27 cellular contexts compared by ENCODE assay signal in the genomic region with DNA sequence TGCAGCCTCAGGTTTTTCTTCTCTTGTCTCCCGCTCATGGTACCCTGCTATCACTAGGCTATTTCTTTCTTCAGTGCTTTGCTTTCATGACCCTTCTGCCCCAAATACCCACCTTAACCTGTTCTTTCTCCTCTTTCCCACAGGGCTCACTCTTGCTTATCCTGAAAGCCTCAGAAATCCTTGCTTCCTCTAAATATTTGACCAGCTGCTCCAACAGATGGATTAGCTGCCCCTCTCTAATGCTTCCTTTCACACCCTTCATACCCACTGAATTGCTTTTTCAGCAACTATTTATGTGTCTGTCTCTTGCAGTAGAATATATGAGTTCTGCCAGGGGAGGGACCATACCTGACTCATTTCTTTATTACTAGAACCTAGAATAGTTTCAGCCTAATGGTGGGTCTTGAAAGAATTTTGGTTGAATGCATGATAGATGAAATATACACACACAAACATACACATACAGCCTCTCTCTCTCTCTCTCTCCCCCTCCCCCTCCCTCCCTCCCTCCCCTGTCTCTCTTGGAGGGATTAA.
DNase-seq lines count a peak whose midpoint lies in the region; ATAC-seq, FAIRE-seq and TF ChIP-seq lines count a peak whose summit lies in the region.
"Had no signal": no experiment of that assay in that cellular context is flagged by ENCODE, and none has a peak within 500 bp of the region (broad histone marks: within the 10 kb centered on the region; RNA-seq: fewer than 3 reads in every experiment).

No MANE protein-coding gene starts in this region.

- H3K36me3 ChIP-seq in GM12878 (ENCODE audit: control insufficient read depth in 2 of 2, insufficient read depth in 2 of 2, low read length in 1 of 2): no peaks in the 10 kb centered on the region
- H3K36me3 ChIP-seq in thyroid gland: no peaks in the 10 kb centered on the region
- H3K36me3 ChIP-seq: ascending aorta, right lobe of liver, suprapubic skin had no signal

- H3K27me3 Mint-ChIP-seq in activated CD8-positive, alpha-beta T cell treated with anti-CD3 and anti-CD28 coated beads, Interleukin-2, amount 10 ng/mL, durations not matched to agents 7 days and 5 days (ENCODE audit: low read depth): peaks cover 12% of the 10 kb centered on the region

- TF ChIP-seq EP300 in GM12878 (IDR thresholded peaks at IDR 0.05; ENCODE audit: borderline replicate concordance in 1 of 2, control insufficient read depth in 1 of 2, low read depth in 2 of 2, low read length in 2 of 2): no peak

- H2AFZ ChIP-seq in GM12878 (ENCODE audit: control insufficient read depth, low read depth, low read length): no peak overlapping the region

- RAD21 ChIA-PET in GM12878 (lab: Charles Lee; ENCODE audit: unreplicated experiment): no interaction called here

- TF ChIP-seq CTCF in GM12878 (IDR thresholded peaks at IDR 0.05 in 2 of 3, conservative IDR thresholded peaks at IDR 0.05 in 1 of 3; ENCODE audit: control insufficient read depth in 2 of 3, extremely low read depth in 1 of 3, insufficient read depth in 1 of 3, low read depth in 3 of 3, low read length in 3 of 3) (no peak), thyroid gland (IDR thresholded peaks at IDR 0.05) (no peak)

- 75% methylated on average over 1 of the region's 1 CpG for WGBS in GM12878 (ENCODE audit: insufficient coverage, insufficient replicate concordance, low lambda C conversion rate, missing lambda C conversion rate)
- WGBS in thyroid gland, 2 donors: 90 to 93% methylated on average over 1 of the region's 1 CpG

- no peaks in the 10 kb centered on the region for H4K20me1 ChIP-seq in GM12878 (ENCODE audit: control insufficient read depth, insufficient read depth)

- POLR2A ChIA-PET in GM12878 (lab: Charles Lee): no interaction called here
- POLR2A ChIA-PET in activated CD8-positive, alpha-beta T cell treated with anti-CD3 and anti-CD28 coated beads, Interleukin-2, amount 10 ng/mL, durations not matched to agents 7 days and 5 days (lab: Charles Lee): no interaction called here

- no peak for TF ChIP-seq RAD21 in GM12878 (IDR thresholded peaks at IDR 0.05; ENCODE audit: insufficient read depth, low read depth, low read length)

- no peak overlapping the region for H3K27ac Mint-ChIP-seq in activated CD8-positive, alpha-beta T cell treated with anti-CD3 and anti-CD28 coated beads, Interleukin-2, amount 10 ng/mL, durations not matched to agents 7 days and 5 days
- H3K27ac Mint-ChIP-seq: activated CD8-positive, alpha-beta T cell treated with anti-CD3 and anti-CD28 coated beads for 36 hours; activated naive CD8-positive, alpha-beta T cell; immature natural killer cell; T-helper 17 cell had no signal

- no peaks in the 10 kb centered on the region for H3K27me3 ChIP-seq in GM12878 (replicated peaks in 1 of 2; ENCODE audit: control insufficient read depth in 2 of 2, insufficient read depth in 2 of 2, low read length in 1 of 2)
- no peaks in the 10 kb centered on the region for H3K27me3 ChIP-seq in thyroid gland
- H3K27me3 ChIP-seq: ascending aorta, right lobe of liver, suprapubic skin had no signal

- SMC1A ChIA-PET in GM12878 (lab: Charles Lee; ENCODE audit: uncharacterized antibody, unreplicated experiment): no interaction called here

- no peak overlapping the region for H3K27ac ChIP-seq in GM12878 (ENCODE audit: control insufficient read depth, insufficient read depth)
- H3K27ac ChIP-seq in thyroid gland: no peak overlapping the region
- H3K27ac ChIP-seq: ascending aorta, C4-2B, right lobe of liver, SK-N-MC, suprapubic skin had no signal

- no peaks in the 10 kb centered on the region for H3K79me2 ChIP-seq in GM12878 (ENCODE audit: control insufficient read depth, insufficient read depth, low read length)

- DNase-seq in NCI-H69 (lab: John Stamatoyannopoulos, UW): peak; percentile 91
- DNase-seq in GM12878 (ENCODE audit: low read depth, low spot score): no peak
- peak; percentile 9 for DNase-seq in retina
- no peak for DNase-seq in AG08395 (ENCODE audit: low spot score)
- no peak for DNase-seq in activated CD8-positive, alpha-beta T cell treated with anti-CD3 and anti-CD28 coated beads, Interleukin-2, amount 10 ng/mL, durations not matched to agents 7 days and 5 days
- DNase-seq in thyroid gland: no peak
- DNase-seq: activated CD8-positive, alpha-beta T cell treated with anti-CD3 and anti-CD28 coated beads for 36 hours; Caco-2; caudate nucleus; hypothalamus; immature natural killer cell; left colon; mammary epithelial cell; posterior cingulate gyrus; right lobe of liver; stimulated activated CD4-positive, alpha-beta T cell treated with anti-CD3 and anti-CD28 coated beads, Interleukin-4, amount 100 ng/mL, for 24 hours; stimulated activated naive CD4-positive, alpha-beta T cell; T-helper 17 cell had no signal

- CTCF ChIA-PET in GM12878 (lab: Yijun Ruan, JAX): no interaction called here
- CTCF ChIA-PET in activated CD8-positive, alpha-beta T cell treated with anti-CD3 and anti-CD28 coated beads, Interleukin-2, amount 10 ng/mL, durations not matched to agents 7 days and 5 days (lab: Charles Lee): no interaction called here

- H3K9ac ChIP-seq in GM12878 (ENCODE audit: control insufficient read depth, insufficient read depth, low read length): no peak overlapping the region

- H3K4me3 ChIP-seq in GM12878: no peak overlapping the region
- H3K4me3 ChIP-seq in thyroid gland (replicated peaks in 1 of 3): no peak overlapping the region
- H3K4me3 ChIP-seq: ascending aorta, right lobe of liver, SK-N-MC, suprapubic skin had no signal

- H3K4me2 ChIP-seq in GM12878 (ENCODE audit: control insufficient read depth, insufficient read depth): no peak overlapping the region

- FAIRE-seq in GM12878 (lab: Jason Lieb, UNC): no peak
- FAIRE-seq: endometrium, GM12891 had no signal

- H3K4me1 Mint-ChIP-seq in activated CD8-positive, alpha-beta T cell treated with anti-CD3 and anti-CD28 coated beads, Interleukin-2, amount 10 ng/mL, durations not matched to agents 7 days and 5 days (ENCODE audit: low read depth): no peaks in the 10 kb centered on the region
- H3K4me1 Mint-ChIP-seq: immature natural killer cell had no signal

- intact Hi-C loops in GM12878 (cut with micrococcal nuclease; ENCODE audit: unreplicated experiment): loop anchor here (10.0 kb wide), 1 partner anchor 255 kb away; no protein-coding TSS in a partner anchor
- intact Hi-C loops in thyroid gland (cut with DNase I): no loop called here

- ATAC-seq in GM18868 (IDR thresholded peaks at IDR 0.05; ENCODE audit: unreplicated experiment) (peak; percentile 52), GM12878 (peak; percentile 62), HG03520 (IDR thresholded peaks at IDR 0.05; ENCODE audit: unreplicated experiment) (no peak)
- no peak for ATAC-seq in activated CD8-positive, alpha-beta T cell treated with anti-CD3 and anti-CD28 coated beads, Interleukin-2, amount 10 ng/mL, durations not matched to agents 7 days and 5 days
- ATAC-seq: activated CD8-positive, alpha-beta T cell treated with anti-CD3 and anti-CD28 coated beads for 36 hours; left colon; right lobe of liver; T-helper 17 cell had no signal

- no peaks in the 10 kb centered on the region for H3K9me3 Mint-ChIP-seq in activated CD8-positive, alpha-beta T cell treated with anti-CD3 and anti-CD28 coated beads, Interleukin-2, amount 10 ng/mL, durations not matched to agents 7 days and 5 days (ENCODE audit: insufficient read depth)
- H3K9me3 Mint-ChIP-seq: immature natural killer cell had no signal

- H3K4me3 Mint-ChIP-seq in activated CD8-positive, alpha-beta T cell treated with anti-CD3 and anti-CD28 coated beads, Interleukin-2, amount 10 ng/mL, durations not matched to agents 7 days and 5 days: no peak overlapping the region
- H3K4me3 Mint-ChIP-seq: activated CD8-positive, alpha-beta T cell treated with anti-CD3 and anti-CD28 coated beads for 36 hours; activated naive CD8-positive, alpha-beta T cell; immature natural killer cell; T-helper 17 cell had no signal

- BruUV-seq in GM12878 (replicated peaks; lab: Mats Ljungman, UMichigan): no TSS peak

- TF ChIP-seq POLR2A in GM12878 (IDR thresholded peaks at IDR 0.05; ENCODE audit: low read depth, low read length) (no peak), thyroid gland (IDR thresholded peaks at IDR 0.05) (no peak)

- H3K4me1 ChIP-seq in GM12878 (ENCODE audit: control insufficient read depth, insufficient read depth, low read length): 0 out of 2 replicates have a peak, but pooled peaks cover 3% of the 10 kb centered on the region
- no peaks in the 10 kb centered on the region for H3K4me1 ChIP-seq in thyroid gland
- H3K4me1 ChIP-seq: ascending aorta, suprapubic skin had no signal

- in situ Hi-C loops in GM12878 (cut with MboI): no loop called here

- H3K36me3 Mint-ChIP-seq in activated CD8-positive, alpha-beta T cell treated with anti-CD3 and anti-CD28 coated beads, Interleukin-2, amount 10 ng/mL, durations not matched to agents 7 days and 5 days (ENCODE audit: low read depth): no peaks in the 10 kb centered on the region
- H3K36me3 Mint-ChIP-seq: immature natural killer cell had no signal

- no peaks in the 10 kb centered on the region; the same call in 2 of the 3 replicates for H3K9me3 ChIP-seq in GM12878 (replicated peaks; ENCODE audit: control insufficient read depth, insufficient read depth, low read length)
- H3K9me3 ChIP-seq in thyroid gland: no peaks in the 10 kb centered on the region
- H3K9me3 ChIP-seq: ascending aorta, Caco-2, right lobe of liver, suprapubic skin had no signal

TF ChIP-seq in GM12878, 131 proteins besides CTCF, POLR2A, EP300 and RAD21:
- no peak for TF ChIP-seq EGR1 (IDR thresholded peaks at IDR 0.05; ENCODE audit: borderline replicate concordance in 1 of 2, low read depth in 2 of 2, low read length in 2 of 2)
- TF ChIP-seq CBFB (IDR thresholded peaks at IDR 0.05; ENCODE audit: low read depth): no peak

Comparison
In these comparisons a context has a peak if more than half of its experiments do, and no peak if none do; other contexts are left out.
1. ATAC-seq: peak in GM18868 (single experiment) and GM12878 (single experiment); none in activated CD8-positive, alpha-beta T cell treated with anti-CD3 and anti-CD28 coated beads, Interleukin-2, amount 10 ng/mL, durations not matched to agents 7 days and 5 days (single experiment) and HG03520 (single experiment).
2. DNase-seq: peak in NCI-H69 (single experiment) and retina (single experiment); none in GM12878 (single experiment), AG08395 (single experiment), activated CD8-positive, alpha-beta T cell treated with anti-CD3 and anti-CD28 coated beads, Interleukin-2, amount 10 ng/mL, durations not matched to agents 7 days and 5 days (single experiment) and thyroid gland (0 of 2).